In genomic region chr5:57319633-57320032, GRCh38 we compare ENCODE assay signal across 36 cellular contexts.
"Had no signal": no experiment of that assay in that cellular context is flagged by ENCODE, and none has a peak within 500 bp of the region (broad histone marks: within the 10 kb centered on the region; RNA-seq: fewer than 3 reads in every experiment).

No MANE protein-coding gene starts in this region.

- H3K27me3 Mint-ChIP-seq: activated naive CD4-positive, alpha-beta T cell treated with anti-CD3 and anti-CD28 coated beads, Interleukin-2, amount 50 U/mL, for 24 hours; activated naive CD8-positive, alpha-beta T cell; activated naive CD8-positive, alpha-beta T cell treated with anti-CD3 and anti-CD28 coated beads for 36 hours had no signal

- DNase-seq: activated effector memory CD4-positive, alpha-beta T cell treated with anti-CD3 and anti-CD28 coated beads, Interleukin-2, amount 50 U/mL, for 16 hours; activated effector memory CD4-positive, alpha-beta T cell treated with Interleukin-2 at 50 U/mL for 16 hours; activated gamma-delta T cell; activated gamma-delta T cell treated with Interleukin-2 at 50 U/mL for 16 hours; activated naive CD4-positive, alpha-beta T cell; activated naive CD4-positive, alpha-beta T cell treated with anti-CD3 and anti-CD28 coated beads for 36 hours; activated naive CD4-positive, alpha-beta T cell treated with anti-CD3 and anti-CD28 coated beads, Interleukin-2, amount 10 ng/mL, durations not matched to agents 7 days and 5 days; activated naive CD4-positive, alpha-beta T cell treated with anti-CD3 and anti-CD28 coated beads, Interleukin-2, amount 50 U/mL, for 16 hours; activated naive CD4-positive, alpha-beta T cell treated with Interleukin-2 at 50 U/mL for 16 hours; activated naive CD8-positive, alpha-beta T cell treated with anti-CD3 and anti-CD28 coated beads for 36 hours; activated naive CD8-positive, alpha-beta T cell treated with anti-CD3 and anti-CD28 coated beads, Interleukin-2, amount 10 ng/mL, durations not matched to agents 7 days and 5 days; activated naive CD8-positive, alpha-beta T cell treated with anti-CD3 and anti-CD28 coated beads, Interleukin-2, amount 50 U/mL, for 24 hours; activated T-cell treated with anti-CD3 and anti-CD28 coated beads, Interleukin-2, amount 50 U/mL, for 1 hour; activated T-cell treated with anti-CD3 and anti-CD28 coated beads, Interleukin-2, amount 50 U/mL, for 24 hours; activated T-cell treated with anti-CD3 and anti-CD28 coated beads, Interleukin-2, amount 50 U/mL, for 4 hours; activated T-cell treated with anti-CD3 and anti-CD28 coated beads, Interleukin-2, amount 50 U/mL, for 48 hours; activated T-cell treated with anti-CD3 and anti-CD28 coated beads, Interleukin-2, amount 50 U/mL, for 72 hours; adrenal gland; amniotic stem cell; aorta; body of pancreas; brain microvascular endothelial cell; caudate nucleus; central memory CD4-positive, alpha-beta T cell; cerebellar nuclear complex had no signal

- H3K9me3 ChIP-seq: adrenal gland, ascending aorta, body of pancreas, breast epithelium had no signal

- H3K27ac ChIP-seq: adrenal gland, ascending aorta, body of pancreas, brain microvascular endothelial cell, breast epithelium, cardiac muscle cell had no signal

- H3K4me3 ChIP-seq: adrenal gland, ascending aorta, body of pancreas, breast epithelium, cardiac muscle cell had no signal

- H3K4me1 Mint-ChIP-seq: central memory CD8-positive, alpha-beta T cell had no signal

- H3K27ac Mint-ChIP-seq: activated naive CD4-positive, alpha-beta T cell treated with anti-CD3 and anti-CD28 coated beads for 36 hours; activated naive CD4-positive, alpha-beta T cell treated with anti-CD3 and anti-CD28 coated beads, Interleukin-2, amount 10 ng/mL, durations not matched to agents 7 days and 5 days; activated naive CD4-positive, alpha-beta T cell treated with anti-CD3 and anti-CD28 coated beads, Interleukin-2, amount 50 U/mL, for 24 hours; activated naive CD4-positive, alpha-beta T cell treated with anti-CD3 and anti-CD28 coated beads, Interleukin-2, amount 50 U/mL, for 72 hours; activated naive CD8-positive, alpha-beta T cell; activated naive CD8-positive, alpha-beta T cell treated with anti-CD3 and anti-CD28 coated beads for 36 hours; activated naive CD8-positive, alpha-beta T cell treated with anti-CD3 and anti-CD28 coated beads, Interleukin-2, amount 10 ng/mL, durations not matched to agents 7 days and 5 days; activated naive CD8-positive, alpha-beta T cell treated with anti-CD3 and anti-CD28 coated beads, Interleukin-2, amount 50 U/mL, for 24 hours; activated T-cell treated with anti-CD3 and anti-CD28 coated beads, Interleukin-2, amount 50 U/mL, for 24 hours; activated T-cell treated with anti-CD3 and anti-CD28 coated beads, Interleukin-2, amount 50 U/mL, for 72 hours; activated T-helper 1 cell treated with anti-CD3 and anti-CD28 coated beads, Interleukin-12 subunit alpha, Interleukin-12 subunit beta, Interleukin-2, Interleukin-4 antibody, amounts not matched to agents 30 ng/mL and 10 ng/mL and 1 ng/mL, durations not matched to agents 14 hours and 24 hours and 36 hours; activated T-helper 17 cell treated with anti-CD3 and anti-CD28 coated beads, Interleukin-2, amount 50 U/mL, for 72 hours; activated T-helper 2 cell treated with anti-CD3 and anti-CD28 coated beads, Interferon-gamma antibody, Interleukin-2, Interleukin-4, amounts not matched to agents 10 μg/mL and 5 μg/mL and 100 μg/mL, durations not matched to agents 14 hours and 24 hours and 36 hours; brain had no signal

- H3K9me3 Mint-ChIP-seq: activated naive CD4-positive, alpha-beta T cell treated with anti-CD3 and anti-CD28 coated beads for 36 hours; activated naive CD4-positive, alpha-beta T cell treated with anti-CD3 and anti-CD28 coated beads, Interleukin-2, amount 10 ng/mL, durations not matched to agents 7 days and 5 days; activated naive CD4-positive, alpha-beta T cell treated with anti-CD3 and anti-CD28 coated beads, Interleukin-2, amount 50 U/mL, for 24 hours; activated naive CD4-positive, alpha-beta T cell treated with anti-CD3 and anti-CD28 coated beads, Interleukin-2, amount 50 U/mL, for 72 hours; activated naive CD8-positive, alpha-beta T cell treated with anti-CD3 and anti-CD28 coated beads for 36 hours; activated naive CD8-positive, alpha-beta T cell treated with anti-CD3 and anti-CD28 coated beads, Interleukin-2, amount 10 ng/mL, durations not matched to agents 7 days and 5 days; activated naive CD8-positive, alpha-beta T cell treated with anti-CD3 and anti-CD28 coated beads, Interleukin-2, amount 50 U/mL, for 24 hours; activated T-cell treated with anti-CD3 and anti-CD28 coated beads, Interleukin-2, amount 50 U/mL, for 24 hours; activated T-cell treated with anti-CD3 and anti-CD28 coated beads, Interleukin-2, amount 50 U/mL, for 4 hours; activated T-helper 1 cell treated with anti-CD3 and anti-CD28 coated beads, Interleukin-12 subunit alpha, Interleukin-12 subunit beta, Interleukin-2, Interleukin-4 antibody, amounts not matched to agents 30 ng/mL and 10 ng/mL and 1 ng/mL, durations not matched to agents 14 hours and 24 hours and 36 hours; activated T-helper 17 cell treated with anti-CD3 and anti-CD28 coated beads, Interleukin-2, amount 50 U/mL, for 72 hours; activated T-helper 2 cell treated with anti-CD3 and anti-CD28 coated beads, Interferon-gamma antibody, Interleukin-2, Interleukin-4, amounts not matched to agents 10 μg/mL and 5 μg/mL and 100 μg/mL, durations not matched to agents 14 hours and 24 hours and 36 hours; central memory CD8-positive, alpha-beta T cell had no signal

- H3K4me1 ChIP-seq: adrenal gland, ascending aorta, body of pancreas, breast epithelium had no signal

- H3K36me3 ChIP-seq: adrenal gland, ascending aorta, brain microvascular endothelial cell, breast epithelium, cardiac muscle cell had no signal

- ATAC-seq: activated naive CD4-positive, alpha-beta T cell treated with anti-CD3 and anti-CD28 coated beads, Interleukin-2, amount 50 U/mL, for 72 hours; activated naive CD8-positive, alpha-beta T cell treated with anti-CD3 and anti-CD28 coated beads, Interleukin-2, amount 50 U/mL, for 24 hours; activated T-cell treated with anti-CD3 and anti-CD28 coated beads, Interleukin-2, amount 50 U/mL, for 4 hours; activated T-cell treated with anti-CD3 and anti-CD28 coated beads, Interleukin-2, amount 50 U/mL, for 72 hours; activated T-helper 17 cell treated with anti-CD3 and anti-CD28 coated beads, Interleukin-2, amount 50 U/mL, for 72 hours; body of pancreas had no signal

- H3K27me3 ChIP-seq: adrenal gland, ascending aorta, body of pancreas, brain microvascular endothelial cell, breast epithelium, cardiac muscle cell had no signal

- H3K4me3 Mint-ChIP-seq: activated naive CD4-positive, alpha-beta T cell treated with anti-CD3 and anti-CD28 coated beads for 36 hours; activated naive CD4-positive, alpha-beta T cell treated with anti-CD3 and anti-CD28 coated beads, Interleukin-2, amount 10 ng/mL, durations not matched to agents 7 days and 5 days; activated naive CD4-positive, alpha-beta T cell treated with anti-CD3 and anti-CD28 coated beads, Interleukin-2, amount 50 U/mL, for 24 hours; activated naive CD8-positive, alpha-beta T cell; activated naive CD8-positive, alpha-beta T cell treated with anti-CD3 and anti-CD28 coated beads for 36 hours; activated naive CD8-positive, alpha-beta T cell treated with anti-CD3 and anti-CD28 coated beads, Interleukin-2, amount 10 ng/mL, durations not matched to agents 7 days and 5 days; activated naive CD8-positive, alpha-beta T cell treated with anti-CD3 and anti-CD28 coated beads, Interleukin-2, amount 50 U/mL, for 24 hours; activated T-cell treated with anti-CD3 and anti-CD28 coated beads, Interleukin-2, amount 50 U/mL, for 24 hours; activated T-cell treated with anti-CD3 and anti-CD28 coated beads, Interleukin-2, amount 50 U/mL, for 4 hours; activated T-cell treated with anti-CD3 and anti-CD28 coated beads, Interleukin-2, amount 50 U/mL, for 72 hours; activated T-helper 1 cell treated with anti-CD3 and anti-CD28 coated beads, Interleukin-12 subunit alpha, Interleukin-12 subunit beta, Interleukin-2, Interleukin-4 antibody, amounts not matched to agents 30 ng/mL and 10 ng/mL and 1 ng/mL, durations not matched to agents 14 hours and 24 hours and 36 hours; activated T-helper 17 cell treated with anti-CD3 and anti-CD28 coated beads, Interleukin-2, amount 50 U/mL, for 72 hours; brain; central memory CD8-positive, alpha-beta T cell had no signal

- H3K36me3 Mint-ChIP-seq: activated naive CD4-positive, alpha-beta T cell treated with anti-CD3 and anti-CD28 coated beads, Interleukin-2, amount 10 ng/mL, durations not matched to agents 7 days and 5 days; activated naive CD4-positive, alpha-beta T cell treated with anti-CD3 and anti-CD28 coated beads, Interleukin-2, amount 50 U/mL, for 24 hours; activated naive CD4-positive, alpha-beta T cell treated with anti-CD3 and anti-CD28 coated beads, Interleukin-2, amount 50 U/mL, for 72 hours; activated naive CD8-positive, alpha-beta T cell; activated naive CD8-positive, alpha-beta T cell treated with anti-CD3 and anti-CD28 coated beads for 36 hours; activated naive CD8-positive, alpha-beta T cell treated with anti-CD3 and anti-CD28 coated beads, Interleukin-2, amount 10 ng/mL, durations not matched to agents 7 days and 5 days; brain had no signal
